Comparison of ENCODE assay signal across 19 cellular contexts in the genomic region with DNA sequence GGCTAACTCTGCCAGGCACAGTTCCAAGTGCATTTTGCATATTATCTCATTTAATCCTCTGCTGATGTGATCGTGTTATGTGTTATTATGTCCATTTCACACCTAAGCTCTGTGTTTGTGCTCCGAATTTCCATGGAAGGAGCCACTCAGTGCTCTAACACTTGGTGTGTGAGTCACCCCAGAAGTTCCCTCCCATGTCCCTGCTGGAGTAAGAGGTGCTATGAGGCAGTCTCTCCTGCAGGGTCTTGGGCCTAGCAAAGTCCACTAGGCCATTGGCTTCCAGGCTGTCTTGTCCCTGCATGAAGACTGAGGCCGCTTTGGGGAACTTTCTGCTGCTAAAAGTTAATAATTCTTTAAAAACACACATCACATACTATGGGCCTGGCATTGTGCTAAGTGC.
DNase-seq lines count a peak whose midpoint lies in the region; ATAC-seq and TF ChIP-seq lines count a peak whose summit lies in the region.
"Had no signal": no experiment of that assay in that cellular context is flagged by ENCODE, and none has a peak within 500 bp of the region (broad histone marks: within the 10 kb centered on the region; RNA-seq: fewer than 3 reads in every experiment).

No MANE protein-coding gene starts in this region.

- H2AK5ac ChIP-seq in mesenchymal stem cell (ENCODE audit: low read length, severe bottlenecking), result no peak overlapping the region

- CTCF ChIA-PET in activated CD4-positive, alpha-beta T cell treated with anti-CD3 and anti-CD28 coated beads for 36 hours (lab: Charles Lee), result interaction anchor here (1.1 kb wide), 1 partner anchor 430 kb away, joined by 5 read pairs; no protein-coding TSS in a partner anchor

- no peak overlapping the region for H2BK12ac ChIP-seq in mesenchymal stem cell (ENCODE audit: low read length in 2 of 2)

- H3K36me3 Mint-ChIP-seq in endodermal cell (ENCODE audit: low read depth), result no peaks in the 10 kb centered on the region
- H3K36me3 Mint-ChIP-seq in activated CD4-positive, alpha-beta T cell treated with anti-CD3 and anti-CD28 coated beads for 36 hours (ENCODE audit: low read depth), result no peaks in the 10 kb centered on the region
- H3K36me3 Mint-ChIP-seq: CD8-positive, alpha-beta T cell had no signal

- H3K18ac ChIP-seq in mesenchymal stem cell (ENCODE audit: low read depth in 1 of 2, low read length in 2 of 2), result no peak overlapping the region

- H3K4ac ChIP-seq in mesenchymal stem cell (ENCODE audit: low read depth in 1 of 2, low read length in 2 of 2), result no peak overlapping the region

- peak; percentile 61 for TF ChIP-seq CTCF in endodermal cell (conservative IDR thresholded peaks at IDR 0.05)
- TF ChIP-seq CTCF in stomach (IDR thresholded peaks at IDR 0.05), result no peak

- H2BK5ac ChIP-seq in mesenchymal stem cell (ENCODE audit: low read depth, low read length, poor library complexity, severe bottlenecking), result no peak overlapping the region

- WGBS in endodermal cell (ENCODE audit: insufficient coverage in 1 of 2, insufficient read length in 1 of 2), 2 experiments, result 72 to 79% methylated on average over 2 to 3 of the region's 3 CpGs
- WGBS in mesenchymal stem cell, result 69% methylated on average over 2 of the region's 3 CpGs
- 59 to 67% (median 62%) methylated on average over 3 of the region's 3 CpGs for WGBS in stomach, 5 donors

- H3K14ac ChIP-seq in mesenchymal stem cell (ENCODE audit: low read length in 2 of 2), result no peak overlapping the region

- intact Hi-C loops in activated CD4-positive, alpha-beta T cell treated with anti-CD3 and anti-CD28 coated beads for 36 hours (cut with DNase I, micrococcal nuclease), result no loop called here
- intact Hi-C loops in stomach (cut with DNase I; ENCODE audit: low total_unique reads), result no loop called here

- no peak overlapping the region for H3K4me3 Mint-ChIP-seq in endodermal cell
- no peak overlapping the region for H3K4me3 Mint-ChIP-seq in activated CD4-positive, alpha-beta T cell treated with anti-CD3 and anti-CD28 coated beads for 36 hours
- H3K4me3 Mint-ChIP-seq: CD8-positive, alpha-beta T cell; dendritic cell treated with granulocyte-macrophage colony-stimulating factor and Interleukin-4, amounts not matched to agents 40 ng/mL and 50 ng/mL, for 4 days; stimulated activated naive CD8-positive, alpha-beta T cell treated with anti-CD3 and anti-CD28 coated beads, Interleukin-15, Interleukin-2, amounts not matched to agents 100 ng/mL and 50 ng/mL, for 24 hours; T-helper 2 cell treated with Interferon-gamma antibody and Interleukin-4, amounts not matched to agents 5 μg/mL and 100 μg/mL, for 36 hours had no signal

- H3K36me3 ChIP-seq in endodermal cell (ENCODE audit: control insufficient read depth, insufficient read depth, low read length), result no peaks in the 10 kb centered on the region
- no peaks in the 10 kb centered on the region for H3K36me3 ChIP-seq in mesenchymal stem cell (ENCODE audit: control insufficient read depth in 1 of 2, insufficient read depth in 2 of 2, low read depth in 1 of 2, low read length in 2 of 2)
- no peaks in the 10 kb centered on the region for H3K36me3 ChIP-seq in stomach
- H3K36me3 ChIP-seq: left lung, SJSA1 had no signal

- H3K4me3 ChIP-seq in endodermal cell (ENCODE audit: low read length), result no peak overlapping the region
- no peak overlapping the region for H3K4me3 ChIP-seq in mesenchymal stem cell (ENCODE audit: insufficient read depth in 1 of 2, low read depth in 1 of 2, low read length in 2 of 2)
- H3K4me3 ChIP-seq in stomach, result no peak overlapping the region
- H3K4me3 ChIP-seq: left lung, SJSA1 had no signal

- H3K9ac ChIP-seq in endodermal cell (ENCODE audit: extremely low read depth, low read length, poor library complexity, severe bottlenecking) (peak overlapping the region; percentile 48), mesenchymal stem cell (ENCODE audit: low read length) (no peak overlapping the region)

- H3K4me1 Mint-ChIP-seq in endodermal cell, result peaks cover 43% of the 10 kb centered on the region
- no peaks in the 10 kb centered on the region for H3K4me1 Mint-ChIP-seq in activated CD4-positive, alpha-beta T cell treated with anti-CD3 and anti-CD28 coated beads for 36 hours

- H3K4me2 ChIP-seq in mesenchymal stem cell (ENCODE audit: low read length, poor library complexity, severe bottlenecking), result no peak overlapping the region

- no peak for TF ChIP-seq EP300 in stomach (IDR thresholded peaks at IDR 0.05)

- no peak overlapping the region for H2BK120ac ChIP-seq in mesenchymal stem cell (ENCODE audit: low read depth, low read length)

- DNase-seq in AG20443 (ENCODE audit: low spot score) (peak; percentile 36), M059J (ENCODE audit: low read depth) (peak; percentile 62), endodermal cell (peak; percentile 75), mesenchymal stem cell (peak; percentile 18), stomach (no peak), MV-4-11 (lab: John Stamatoyannopoulos, UW) (no peak)
- no peak for DNase-seq in activated CD4-positive, alpha-beta T cell treated with anti-CD3 and anti-CD28 coated beads for 36 hours
- DNase-seq in stimulated activated CD4-positive, alpha-beta T cell treated with anti-CD3 and anti-CD28 coated beads, Interleukin-4, amount 100 ng/mL, for 24 hours, result no peak
- DNase-seq: activated CD4-positive, CD25-positive, alpha-beta regulatory T cell treated with anti-CD3 and anti-CD28 coated beads, Interleukin-2, amount 50 U/mL, for 72 hours; activated naive CD4-positive, alpha-beta T cell; CD8-positive, alpha-beta T cell; hypothalamus; left lung; NCI-H1694 had no signal

- no peak overlapping the region for H2BK15ac ChIP-seq in mesenchymal stem cell (ENCODE audit: low read depth, poor library complexity, severe bottlenecking)

- no peak overlapping the region for H3K23ac ChIP-seq in mesenchymal stem cell (ENCODE audit: low read length in 2 of 2)

- no peak overlapping the region for H3K27ac ChIP-seq in endodermal cell (ENCODE audit: low read depth, low read length)
- H3K27ac ChIP-seq in mesenchymal stem cell (ENCODE audit: low read length, poor library complexity, severe bottlenecking), result no peak overlapping the region
- no peak overlapping the region for H3K27ac ChIP-seq in stomach
- H3K27ac ChIP-seq: left lung, SJSA1 had no signal

- peak overlapping the region; percentile 92 for H3K27ac Mint-ChIP-seq in endodermal cell
- no peak overlapping the region for H3K27ac Mint-ChIP-seq in activated CD4-positive, alpha-beta T cell treated with anti-CD3 and anti-CD28 coated beads for 36 hours
- H3K27ac Mint-ChIP-seq: CD8-positive, alpha-beta T cell; dendritic cell treated with granulocyte-macrophage colony-stimulating factor and Interleukin-4, amounts not matched to agents 40 ng/mL and 50 ng/mL, for 4 days; progenitor cell of endocrine pancreas; stimulated activated naive CD8-positive, alpha-beta T cell treated with anti-CD3 and anti-CD28 coated beads, Interleukin-15, Interleukin-2, amounts not matched to agents 100 ng/mL and 50 ng/mL, for 24 hours; T-helper 2 cell treated with Interferon-gamma antibody and Interleukin-4, amounts not matched to agents 5 μg/mL and 100 μg/mL, for 36 hours had no signal

- H4K91ac ChIP-seq in mesenchymal stem cell (ENCODE audit: low read length), result no peak overlapping the region

- TF ChIP-seq POLR2A in stomach (IDR thresholded peaks at IDR 0.05), result no peak

- no peaks in the 10 kb centered on the region for H3K27me3 Mint-ChIP-seq in endodermal cell (ENCODE audit: insufficient read depth)
- H3K27me3 Mint-ChIP-seq in activated CD4-positive, alpha-beta T cell treated with anti-CD3 and anti-CD28 coated beads for 36 hours, result no peaks in the 10 kb centered on the region
- H3K27me3 Mint-ChIP-seq: stimulated activated naive CD8-positive, alpha-beta T cell treated with anti-CD3 and anti-CD28 coated beads, Interleukin-15, Interleukin-2, amounts not matched to agents 100 ng/mL and 50 ng/mL, for 24 hours had no signal

- POLR2A ChIA-PET in activated CD4-positive, alpha-beta T cell treated with anti-CD3 and anti-CD28 coated beads for 36 hours (lab: Charles Lee), result no interaction called here

- no peak for ATAC-seq in activated CD4-positive, alpha-beta T cell treated with anti-CD3 and anti-CD28 coated beads for 36 hours
- ATAC-seq: CD8-positive, alpha-beta T cell; left lung had no signal

- no peak overlapping the region for H4K8ac ChIP-seq in mesenchymal stem cell (ENCODE audit: low read length)

- H3K9me3 ChIP-seq in endodermal cell (ENCODE audit: control insufficient read depth, low read length), result peaks cover 13% of the 10 kb centered on the region
- no peaks in the 10 kb centered on the region for H3K9me3 ChIP-seq in mesenchymal stem cell (ENCODE audit: control insufficient read depth, low read length)
- no peaks in the 10 kb centered on the region for H3K9me3 ChIP-seq in stomach
- H3K9me3 ChIP-seq: left lung, SJSA1 had no signal

- no peak overlapping the region for H2AFZ ChIP-seq in mesenchymal stem cell (ENCODE audit: low read depth, low read length)

- no peaks in the 10 kb centered on the region for H3K79me1 ChIP-seq in mesenchymal stem cell (replicated peaks; ENCODE audit: low read length, poor library complexity, severe bottlenecking)

- peaks cover 20% of the 10 kb centered on the region for H3K4me1 ChIP-seq in endodermal cell (ENCODE audit: control insufficient read depth, insufficient read depth, low read length)
- H3K4me1 ChIP-seq in mesenchymal stem cell (ENCODE audit: control insufficient read depth, insufficient read depth, low read depth, low read length), result peaks cover 6% of the 10 kb centered on the region
- no peaks in the 10 kb centered on the region for H3K4me1 ChIP-seq in stomach
- H3K4me1 ChIP-seq: left lung had no signal

- peaks cover 12% of the 10 kb centered on the region for H3K9me3 Mint-ChIP-seq in endodermal cell
- H3K9me3 Mint-ChIP-seq in activated CD4-positive, alpha-beta T cell treated with anti-CD3 and anti-CD28 coated beads for 36 hours (ENCODE audit: low read depth), result no peaks in the 10 kb centered on the region
- H3K9me3 Mint-ChIP-seq: CD8-positive, alpha-beta T cell; dendritic cell treated with granulocyte-macrophage colony-stimulating factor and Interleukin-4, amounts not matched to agents 40 ng/mL and 50 ng/mL, for 4 days; stimulated activated naive CD8-positive, alpha-beta T cell treated with anti-CD3 and anti-CD28 coated beads, Interleukin-15, Interleukin-2, amounts not matched to agents 100 ng/mL and 50 ng/mL, for 24 hours; T-helper 2 cell treated with Interferon-gamma antibody and Interleukin-4, amounts not matched to agents 5 μg/mL and 100 μg/mL, for 36 hours had no signal

- no peaks in the 10 kb centered on the region for H3K27me3 ChIP-seq in endodermal cell (ENCODE audit: control insufficient read depth, insufficient read depth, low read length, poor library complexity, severe bottlenecking)
- H3K27me3 ChIP-seq in mesenchymal stem cell (ENCODE audit: control insufficient read depth in 1 of 2, insufficient read depth in 1 of 2, low read length in 2 of 2), result peaks cover 0 to 47% of the 10 kb centered on the region in 2 experiments
- H3K27me3 ChIP-seq in stomach, result no peaks in the 10 kb centered on the region
- H3K27me3 ChIP-seq: left lung, SJSA1 had no signal

Comparison
In these comparisons a context has a peak if more than half of its experiments do, and no peak if none do; other contexts are left out.
1. DNase-seq: peak in AG20443 (single experiment), M059J (single experiment), endodermal cell (single experiment) and mesenchymal stem cell (single experiment); none in activated CD4-positive, alpha-beta T cell treated with anti-CD3 and anti-CD28 coated beads for 36 hours (single experiment), stomach (single experiment), stimulated activated CD4-positive, alpha-beta T cell treated with anti-CD3 and anti-CD28 coated beads, Interleukin-4, amount 100 ng/mL, for 24 hours (single experiment) and MV-4-11 (single experiment).